ENCODE assay signal across 1 cellular context in the genomic region with DNA sequence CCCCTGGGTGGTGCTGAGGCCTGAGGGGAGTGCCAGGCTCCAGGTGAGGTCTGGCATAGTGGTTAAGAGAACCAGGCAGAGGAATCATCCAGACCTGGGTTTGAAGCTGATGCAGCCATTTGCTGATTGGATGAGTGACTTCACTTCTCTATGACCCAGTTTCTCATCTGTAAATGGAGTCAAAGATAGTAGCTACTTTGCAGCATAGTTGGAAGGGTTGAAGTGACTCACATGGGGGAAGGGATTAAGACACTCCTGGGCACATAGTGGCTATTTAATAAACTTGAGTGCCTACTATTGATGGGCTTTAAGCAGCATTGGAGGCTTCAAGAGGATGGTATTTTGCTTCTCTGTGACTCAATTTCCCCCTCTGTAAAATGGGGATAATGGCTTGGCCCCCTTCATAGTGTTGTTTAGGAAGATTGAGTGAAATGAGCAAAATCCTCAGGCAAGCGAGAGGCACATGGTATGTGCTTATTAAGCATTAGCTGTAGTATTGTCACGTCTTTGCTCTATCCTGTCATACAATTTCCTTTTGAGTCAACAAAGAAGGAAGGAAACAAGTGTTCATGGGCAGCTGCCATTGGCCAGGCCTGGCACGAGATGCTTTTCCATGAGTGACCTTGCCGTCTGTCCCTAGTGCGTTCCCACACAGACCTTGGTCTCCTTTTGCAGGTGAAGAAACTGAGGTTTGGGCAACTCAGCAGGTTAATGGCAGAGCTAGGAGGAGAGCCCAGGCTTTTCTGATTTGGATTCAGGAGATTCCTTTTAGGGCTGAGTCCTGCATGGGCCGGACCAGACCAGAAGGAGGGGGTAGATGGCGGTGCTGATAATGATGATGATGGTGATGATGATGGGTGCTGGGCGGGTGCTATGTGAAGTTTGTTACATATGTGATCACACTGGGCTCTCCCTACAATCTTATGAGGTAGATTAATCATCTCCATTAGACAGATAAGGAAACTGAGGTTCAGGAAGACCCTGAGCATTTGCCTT.
TF ChIP-seq lines count a peak whose summit lies in the region.

No MANE protein-coding gene starts in this region.

TF ChIP-seq in endothelial cell of umbilical vein, 7 proteins besides CTCF, POLR2A, EP300 and RAD21:
- no peak for TF ChIP-seq MAX (IDR thresholded peaks at IDR 0.05; ENCODE audit: insufficient read depth, insufficient read length)
- TF ChIP-seq JUN (IDR thresholded peaks at IDR 0.05; ENCODE audit: borderline replicate concordance, insufficient read depth, insufficient read length, low read depth): no peak
- peak; percentile 54 for TF ChIP-seq POLR2AphosphoS5 (IDR thresholded peaks at IDR 0.05; ENCODE audit: insufficient read depth, low read depth, low read length)
- TF ChIP-seq MYC (IDR thresholded peaks at IDR 0.05; ENCODE audit: low read depth, low read length): no peak
- no peak for TF ChIP-seq EZH2 (IDR thresholded peaks at IDR 0.05; ENCODE audit: borderline replicate concordance, low read depth, low read length, severe bottlenecking)
- TF ChIP-seq GATA2 (IDR thresholded peaks at IDR 0.05; ENCODE audit: insufficient read depth, insufficient read length, low read depth, low read length): peak; percentile 66
- peak; percentile 47 for TF ChIP-seq FOS (IDR thresholded peaks at IDR 0.05; ENCODE audit: borderline replicate concordance, insufficient read depth, low read length)
